ENCODE assay signal across 9 cellular contexts in genomic region chr4:75514949-75515612, GRCh38. TPM values are rescaled to one million over a fixed set of nuclear protein-coding genes. Genes with fewer than 3 reads are reported as not detected.
DNase-seq lines count a peak whose midpoint lies in the region; ATAC-seq and TF ChIP-seq lines count a peak whose summit lies in the region.
"Had no signal": no experiment of that assay in that cellular context is flagged by ENCODE, and none has a peak within 500 bp of the region (broad histone marks: within the 10 kb centered on the region; RNA-seq: fewer than 3 reads in every experiment).

No MANE protein-coding gene starts in this region.

- TF ChIP-seq CTCF in WI38 (IDR thresholded peaks at IDR 0.05; ENCODE audit: low read depth, low read length) = no peak
- TF ChIP-seq CTCF in glutamatergic neuron (IDR thresholded peaks at IDR 0.05; ENCODE audit: partially characterized antibody, unreplicated experiment) = no peak
- no peak for TF ChIP-seq CTCF in omental fat pad (IDR thresholded peaks at IDR 0.05)

- H3K9ac ChIP-seq in skeletal muscle tissue (ENCODE audit: low read depth in 1 of 3, low read length in 3 of 3) = peak overlapping the region; percentile 87 to 95 (median 92)

- peak overlapping the region; percentile 88 for H3K27ac Mint-ChIP-seq in glutamatergic neuron (ENCODE audit: unreplicated experiment)
- H3K27ac Mint-ChIP-seq: dendritic cell treated with granulocyte-macrophage colony-stimulating factor and Interleukin-4, amounts not matched to agents 40 ng/mL and 50 ng/mL, for 4 days had no signal

- H3K4me1 Mint-ChIP-seq in glutamatergic neuron (ENCODE audit: low read depth, unreplicated experiment) = peaks cover 4% of the 10 kb centered on the region

- H3K27ac ChIP-seq in skeletal muscle tissue (ENCODE audit: low read depth, low read length) = peak overlapping the region; percentile 89

- no peaks in the 10 kb centered on the region for H3K27me3 ChIP-seq in skeletal muscle tissue (ENCODE audit: control insufficient read depth in 3 of 3, insufficient read depth in 3 of 3, low read length in 3 of 3)

- H3K4me3 Mint-ChIP-seq in glutamatergic neuron (ENCODE audit: unreplicated experiment) = no peak overlapping the region
- H3K4me3 Mint-ChIP-seq: dendritic cell treated with granulocyte-macrophage colony-stimulating factor and Interleukin-4, amounts not matched to agents 40 ng/mL and 50 ng/mL, for 4 days had no signal

- no peaks in the 10 kb centered on the region for H3K9me3 ChIP-seq in skeletal muscle tissue (ENCODE audit: control insufficient read depth in 3 of 3, low read length in 3 of 3)

- H3K9me3 Mint-ChIP-seq in glutamatergic neuron (ENCODE audit: unreplicated experiment) = peaks cover 2% of the 10 kb centered on the region

- no peaks in the 10 kb centered on the region for H3K36me3 Mint-ChIP-seq in glutamatergic neuron (ENCODE audit: unreplicated experiment)

- H3K36me3 ChIP-seq in skeletal muscle tissue (ENCODE audit: control insufficient read depth in 3 of 3, insufficient read depth in 3 of 3, low read length in 3 of 3) = peaks cover 0 to 14% (median 11%) of the 10 kb centered on the region in 3 donors

- H3K4me3 ChIP-seq in WI38 (ENCODE audit: low read depth, low read length) (peak overlapping the region; percentile 92), skeletal muscle tissue (ENCODE audit: low read length in 3 of 3) (peak overlapping the region; percentile 93 to 98 (median 93))

- peaks cover 2% of the 10 kb centered on the region for H3K27me3 Mint-ChIP-seq in glutamatergic neuron (ENCODE audit: unreplicated experiment)
- H3K27me3 Mint-ChIP-seq: dendritic cell treated with granulocyte-macrophage colony-stimulating factor and Interleukin-4, amounts not matched to agents 40 ng/mL and 50 ng/mL, for 4 days had no signal

- H3K4me1 ChIP-seq in skeletal muscle tissue (ENCODE audit: control insufficient read depth in 3 of 3, insufficient read depth in 3 of 3, low read length in 3 of 3) = peaks cover 18 to 36% (median 28%) of the 10 kb centered on the region in 3 donors

- ATAC-seq in HG03066 (IDR thresholded peaks at IDR 0.05; ENCODE audit: low read depth, unreplicated experiment) (peak; percentile 1), omental fat pad (ENCODE audit: low FRiP score) (no peak)

- peak; percentile 14 for DNase-seq in activated CD4-positive, alpha-beta T cell treated with anti-CD3 and anti-CD28 coated beads for 48 hours
- no peak for DNase-seq in activated CD4-positive, alpha-beta T cell treated with anti-CD3 and anti-CD28 coated beads for 1 hour
- no peak for DNase-seq in glutamatergic neuron
- DNase-seq in NCI-H446 treated with DMSO at 0.1 percent for 48 hours (lab: John Stamatoyannopoulos, UW) = no peak
- no peak for DNase-seq in omental fat pad (ENCODE audit: low spot score)

RNA-seq across cellular contexts. Expression of gene THAP6, which starts 0.8 kb away (rescaled TPM):
- total RNA-seq in glutamatergic neuron (ENCODE audit: unreplicated experiment) (31.0 TPM), skeletal muscle tissue (12.0 TPM), omental fat pad (10 to 100 TPM in 3 of 4 donors, 1 to 10 TPM in 1; 9.2 to 30.7 (median 12.5) TPM)

RNA-seq across cellular contexts. Expression of gene RCHY1, which starts 0.9 kb away (rescaled TPM):
- 21.5 TPM for total RNA-seq in glutamatergic neuron (ENCODE audit: unreplicated experiment)
- total RNA-seq in skeletal muscle tissue = 25.1 TPM
- total RNA-seq in omental fat pad = 10 to 100 TPM; 26.4 to 30.8 (median 28.9) TPM

RNA-seq across cellular contexts. Expression of gene ODAPH, which starts 40.8 kb away (rescaled TPM):
- total RNA-seq in glutamatergic neuron (ENCODE audit: unreplicated experiment) (not detected), skeletal muscle tissue (not detected), omental fat pad (not detected)
